In genomic region chr2:241804326-241805276, GRCh38 we compare ENCODE assay signal across 8 cellular contexts. TPM values are rescaled to one million over a fixed set of nuclear protein-coding genes. Genes with fewer than 3 reads are reported as not detected.
DNase-seq lines count a peak whose midpoint lies in the region; ATAC-seq and TF ChIP-seq lines count a peak whose summit lies in the region.

No MANE protein-coding gene starts in this region.

- peak overlapping the region in 4 of 21 experiments; percentile 9 to 73 (median 36) for H3K27ac ChIP-seq in skin epidermis

- POLR2A ChIA-PET in activated CD8-positive, alpha-beta T cell treated with anti-CD3 and anti-CD28 coated beads for 36 hours (lab: Charles Lee): interaction anchor here (0.6 to 2.6 kb wide), 7 partner anchors 16 to 70 kb away, joined by 3 to 12 read pairs (median 3); partner anchors contain the start of genes D2HGDH and PDCD1

- peak; percentile 36 for ATAC-seq in activated CD8-positive, alpha-beta T cell treated with anti-CD3 and anti-CD28 coated beads for 36 hours
- ATAC-seq in left cardiac atrium (peak; percentile 2 to 28), GM18520 (IDR thresholded peaks at IDR 0.05; ENCODE audit: unreplicated experiment) (no peak)

- peak overlapping the region; percentile 70 for H3K4me3 Mint-ChIP-seq in activated CD8-positive, alpha-beta T cell treated with anti-CD3 and anti-CD28 coated beads for 36 hours

- intact Hi-C loops in activated CD8-positive, alpha-beta T cell treated with anti-CD3 and anti-CD28 coated beads for 36 hours (cut with micrococcal nuclease): no loop called here
- intact Hi-C loops in left cardiac atrium (cut with DNase I): no loop called here

- no peak overlapping the region for H3K27ac Mint-ChIP-seq in activated CD8-positive, alpha-beta T cell treated with anti-CD3 and anti-CD28 coated beads for 36 hours

- TF ChIP-seq CTCF in HFF-Myc (IDR thresholded peaks at IDR 0.05; ENCODE audit: low read depth, low read length, missing control alignments): no peak
- peak; percentile 19 for TF ChIP-seq CTCF in activated CD8-positive, alpha-beta T cell treated with anti-CD3 and anti-CD28 coated beads for 36 hours (IDR thresholded peaks at IDR 0.05)

- DNase-seq in CMK (ENCODE audit: low read depth) (peak; percentile 75), HFF-Myc (ENCODE audit: extremely low read depth, low read depth) (no peak), left cardiac atrium (peak; percentile 30), DMS153 (lab: John Stamatoyannopoulos, UW) (no peak), amygdala (lab: John Stamatoyannopoulos, UW) (no peak)
- peak; percentile 57 for DNase-seq in activated CD8-positive, alpha-beta T cell treated with anti-CD3 and anti-CD28 coated beads for 36 hours

- H3K4me3 ChIP-seq in HFF-Myc (replicated peaks; ENCODE audit: low read depth, low read length) (peak overlapping the region; percentile 34), skin epidermis (peak overlapping the region; percentile 27 to 58 (median 37))

- no peaks in the 10 kb centered on the region for H3K36me3 Mint-ChIP-seq in activated CD8-positive, alpha-beta T cell treated with anti-CD3 and anti-CD28 coated beads for 36 hours (ENCODE audit: low read depth)

- CTCF ChIA-PET in activated CD8-positive, alpha-beta T cell treated with anti-CD3 and anti-CD28 coated beads for 36 hours (lab: Charles Lee): interaction anchor here (1.3 to 2.0 kb wide), 5 partner anchors 31 to 80 kb away, joined by 3 to 10 read pairs (median 5); partner anchors contain the start of gene RTP5

- peaks cover 10% of the 10 kb centered on the region for H3K4me1 Mint-ChIP-seq in activated CD8-positive, alpha-beta T cell treated with anti-CD3 and anti-CD28 coated beads for 36 hours (ENCODE audit: low read depth)

- no peaks in the 10 kb centered on the region for H3K9me3 Mint-ChIP-seq in activated CD8-positive, alpha-beta T cell treated with anti-CD3 and anti-CD28 coated beads for 36 hours

- H3K27me3 Mint-ChIP-seq in activated CD8-positive, alpha-beta T cell treated with anti-CD3 and anti-CD28 coated beads for 36 hours: peaks cover 3% of the 10 kb centered on the region

RNA-seq across cellular contexts. Expression of gene NEU4, which starts 4.4 kb away (rescaled TPM):
- under 1 TPM; 0.38 to 0.54 TPM for total RNA-seq in activated CD8-positive, alpha-beta T cell treated with anti-CD3 and anti-CD28 coated beads for 36 hours
- under 1 TPM; 0.16 to 0.38 TPM for total RNA-seq in left cardiac atrium

RNA-seq across cellular contexts. Expression of gene GAL3ST2, which starts 28.0 kb away (rescaled TPM):
- total RNA-seq in activated CD8-positive, alpha-beta T cell treated with anti-CD3 and anti-CD28 coated beads for 36 hours: under 1 TPM; 0.89 to 0.95 TPM
- total RNA-seq in left cardiac atrium: under 1 TPM in 1 of 2 donors, not detected in 1; 0.44 TPM

RNA-seq across cellular contexts. Expression of gene PDCD1, which starts 54.1 kb away (rescaled TPM):
- total RNA-seq in activated CD8-positive, alpha-beta T cell treated with anti-CD3 and anti-CD28 coated beads for 36 hours: 10 to 100 TPM; 19.4 to 20.3 TPM
- total RNA-seq in left cardiac atrium: 1 to 10 TPM; 1.2 to 1.5 TPM

Comparison
In these comparisons a context has a peak if more than half of its experiments do, and no peak if none do; other contexts are left out.
1. DNase-seq: peak in CMK (single experiment), activated CD8-positive, alpha-beta T cell treated with anti-CD3 and anti-CD28 coated beads for 36 hours (single experiment) and left cardiac atrium (single experiment); none in HFF-Myc (single experiment), DMS153 (single experiment) and amygdala (0 of 56).
2. RNA of gene PDCD1, which starts 54.1 kb away (total RNA-seq): 19.4 to 20.3 TPM in activated CD8-positive, alpha-beta T cell treated with anti-CD3 and anti-CD28 coated beads for 36 hours; 1.2 to 1.5 TPM in left cardiac atrium; every median in the first group is over 4 times any median in the second.